24 cellular contexts compared by ENCODE assay signal in the genomic region with DNA sequence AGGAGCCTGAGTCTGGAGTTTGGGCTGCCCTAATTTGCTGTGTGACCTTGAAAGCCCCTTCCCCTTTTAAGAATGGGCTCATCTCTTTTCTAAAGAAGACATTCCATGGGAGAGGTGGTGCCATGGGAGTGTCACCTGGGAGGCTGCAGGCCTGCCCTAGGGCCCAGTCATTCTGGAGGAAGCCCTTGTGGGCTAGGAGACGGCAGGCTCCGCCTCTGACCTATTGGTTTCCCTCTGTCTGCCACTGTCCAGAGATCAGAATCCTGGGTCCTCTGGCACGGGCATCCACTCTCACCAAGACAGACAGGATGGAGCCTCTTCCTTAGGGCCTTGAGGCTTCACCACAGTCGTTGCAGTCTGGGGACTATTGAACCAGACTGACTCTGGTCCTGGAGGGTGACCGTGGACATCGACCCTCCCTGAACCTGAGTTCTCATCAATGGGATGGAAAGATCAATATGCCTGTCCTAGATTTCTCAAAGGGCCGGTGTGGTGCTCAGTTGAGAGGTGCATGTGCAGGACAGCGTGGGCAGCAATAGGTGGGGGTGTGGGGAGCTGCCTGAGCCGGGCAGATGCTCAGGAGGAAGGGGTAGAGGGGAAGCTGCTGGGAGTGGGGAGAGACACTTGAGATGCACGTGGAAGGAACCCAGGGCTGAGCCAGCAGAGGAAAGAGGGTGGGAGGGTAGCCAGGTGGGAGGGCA.
"Had no signal": no experiment of that assay in that cellular context is flagged by ENCODE, and none has a peak within 500 bp of the region (broad histone marks: within the 10 kb centered on the region; RNA-seq: fewer than 3 reads in every experiment).

No MANE protein-coding gene starts in this region.

- H3K9me3 Mint-ChIP-seq: activated B cell treated with CpG ODN at 0.5 μM for 24 hours; activated CD4-positive, alpha-beta memory T cell treated with anti-CD3 and anti-CD28 coated beads for 36 hours; activated CD4-positive, alpha-beta T cell treated with anti-CD3 and anti-CD28 coated beads, Interleukin-2, amount 10 ng/mL, durations not matched to agents 24 days and 14 days; activated naive CD4-positive, alpha-beta T cell treated with anti-CD3 and anti-CD28 coated beads, Interleukin-2, amount 50 U/mL, for 24 hours; activated T-helper 17 cell treated with anti-CD3 and anti-CD28 coated beads, Interleukin-2, amount 50 U/mL, for 72 hours had no signal

- H3K27me3 Mint-ChIP-seq: activated naive CD4-positive, alpha-beta T cell treated with anti-CD3 and anti-CD28 coated beads, Interleukin-2, amount 50 U/mL, for 24 hours had no signal

- H3K27ac ChIP-seq: cardiac muscle cell had no signal

- DNase-seq: activated B cell treated with CpG ODN at 0.5 μM for 24 hours; activated CD4-positive, alpha-beta memory T cell treated with anti-CD3 and anti-CD28 coated beads for 36 hours; activated CD4-positive, alpha-beta T cell treated with anti-CD3 and anti-CD28 coated beads for 1 hour; activated CD4-positive, alpha-beta T cell treated with anti-CD3 and anti-CD28 coated beads, Interleukin-2, amount 10 ng/mL, durations not matched to agents 24 days and 14 days; activated CD8-positive, alpha-beta memory T cell treated with anti-CD3 and anti-CD28 coated beads for 24 hours; activated T-cell treated with anti-CD3 and anti-CD28 coated beads, Interleukin-2, amount 50 U/mL, for 48 hours; amniotic stem cell; KG1; NCI-H1092; NCI-H1417; NCI-H1930; NCI-H2107; NCI-H2171 treated with DMSO at 0.1 percent for 48 hours; NCI-H226; NCI-H526 treated with DMSO at 0.1 percent for 48 hours; NCI-H82; SIG-M5; T-helper 17 cell; T-helper 9 cell had no signal

- ATAC-seq: activated T-helper 17 cell treated with anti-CD3 and anti-CD28 coated beads, Interleukin-2, amount 50 U/mL, for 72 hours; T-helper 17 cell had no signal

- H3K36me3 ChIP-seq: cardiac muscle cell had no signal

- FAIRE-seq: astrocyte had no signal

- H3K27ac Mint-ChIP-seq: activated B cell treated with CpG ODN at 0.5 μM for 24 hours; activated CD4-positive, alpha-beta memory T cell treated with anti-CD3 and anti-CD28 coated beads for 36 hours; activated CD4-positive, alpha-beta T cell treated with anti-CD3 and anti-CD28 coated beads, Interleukin-2, amount 10 ng/mL, durations not matched to agents 24 days and 14 days; activated naive CD4-positive, alpha-beta T cell treated with anti-CD3 and anti-CD28 coated beads, Interleukin-2, amount 50 U/mL, for 24 hours; activated T-helper 17 cell treated with anti-CD3 and anti-CD28 coated beads, Interleukin-2, amount 50 U/mL, for 72 hours; brain; T-helper 17 cell had no signal

- H3K4me1 Mint-ChIP-seq: activated CD4-positive, alpha-beta T cell treated with anti-CD3 and anti-CD28 coated beads, Interleukin-2, amount 10 ng/mL, durations not matched to agents 24 days and 14 days; activated naive CD4-positive, alpha-beta T cell treated with anti-CD3 and anti-CD28 coated beads, Interleukin-2, amount 50 U/mL, for 24 hours; activated T-helper 17 cell treated with anti-CD3 and anti-CD28 coated beads, Interleukin-2, amount 50 U/mL, for 72 hours had no signal

- H3K4me3 ChIP-seq: cardiac muscle cell had no signal

- H3K36me3 Mint-ChIP-seq: activated CD4-positive, alpha-beta memory T cell treated with anti-CD3 and anti-CD28 coated beads for 36 hours; activated naive CD4-positive, alpha-beta T cell treated with anti-CD3 and anti-CD28 coated beads, Interleukin-2, amount 50 U/mL, for 24 hours; brain had no signal

- H3K4me3 Mint-ChIP-seq: activated B cell treated with CpG ODN at 0.5 μM for 24 hours; activated CD4-positive, alpha-beta memory T cell treated with anti-CD3 and anti-CD28 coated beads for 36 hours; activated CD4-positive, alpha-beta T cell treated with anti-CD3 and anti-CD28 coated beads, Interleukin-2, amount 10 ng/mL, durations not matched to agents 24 days and 14 days; activated naive CD4-positive, alpha-beta T cell treated with anti-CD3 and anti-CD28 coated beads, Interleukin-2, amount 50 U/mL, for 24 hours; activated T-helper 17 cell treated with anti-CD3 and anti-CD28 coated beads, Interleukin-2, amount 50 U/mL, for 72 hours; brain; T-helper 17 cell had no signal

- H3K27me3 ChIP-seq: cardiac muscle cell had no signal
